ENCODE assay signal across 1 cellular context in the genomic region with DNA sequence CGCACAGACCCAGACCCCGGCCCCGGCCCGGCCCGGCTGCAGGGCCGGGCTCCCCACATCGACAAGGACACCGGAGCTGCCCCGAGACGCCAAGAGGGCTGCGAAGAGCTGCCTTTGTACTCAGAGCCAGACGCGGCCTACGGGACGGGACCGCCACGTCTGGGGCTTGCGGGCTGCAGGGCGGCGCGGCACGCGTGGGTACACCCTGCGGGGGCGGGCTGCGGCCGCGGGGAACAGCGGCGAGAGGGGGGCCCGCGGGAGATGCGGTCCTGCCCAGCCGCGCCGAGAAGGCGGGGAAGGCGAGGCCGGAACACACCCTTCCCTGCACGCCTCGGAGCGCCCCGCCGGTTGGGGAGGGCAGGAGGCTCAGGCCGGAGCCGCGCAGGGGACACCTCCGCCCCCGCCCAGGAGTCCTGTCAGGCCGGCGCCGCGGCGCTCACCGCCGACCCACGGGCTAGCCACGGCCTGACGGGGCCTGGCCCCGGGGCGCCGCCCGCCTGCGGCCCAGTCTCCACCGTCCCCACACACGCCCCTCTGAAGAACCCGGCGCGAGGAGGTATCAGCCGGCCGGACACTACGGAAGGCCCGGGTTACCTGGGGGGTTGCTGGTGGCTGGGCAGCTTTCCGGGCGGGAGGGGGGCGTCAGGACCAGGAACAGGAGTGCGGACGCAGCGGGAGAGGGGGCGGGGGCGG.
TF ChIP-seq lines count a peak whose summit lies in the region.

No MANE protein-coding gene starts in this region.

TF ChIP-seq in GM12878, 131 proteins besides CTCF, POLR2A, EP300 and RAD21 (continued from another document):
- no peak for TF ChIP-seq HDAC2 (IDR thresholded peaks at IDR 0.05)
- 0 out of 2 replicates have a peak, but pooled peaks have one; percentile 32 for TF ChIP-seq ZNF207 (IDR thresholded peaks at IDR 0.05; ENCODE audit: borderline replicate concordance)
- no peak for TF ChIP-seq SREBF1 (IDR thresholded peaks at IDR 0.05; ENCODE audit: low read length)
- TF ChIP-seq SPI1 (IDR thresholded peaks at IDR 0.05; ENCODE audit: borderline replicate concordance, insufficient read depth, low read depth, low read length), result no peak
- TF ChIP-seq, protein P1, sequence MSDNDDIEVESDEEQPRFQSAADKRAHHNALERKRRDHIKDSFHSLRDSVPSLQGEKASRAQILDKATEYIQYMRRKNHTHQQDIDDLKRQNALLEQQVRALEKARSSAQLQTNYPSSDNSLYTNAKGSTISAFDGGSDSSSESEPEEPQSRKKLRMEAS (IDR thresholded peaks at IDR 0.05; ENCODE audit: low read depth, low read length), result no peak
- peak; percentile 73 for TF ChIP-seq DPF2 (IDR thresholded peaks at IDR 0.05)
- TF ChIP-seq BACH1 (IDR thresholded peaks at IDR 0.05; ENCODE audit: borderline replicate concordance), result peak; percentile 74
- peak; percentile 70 for TF ChIP-seq GATAD2B (conservative IDR thresholded peaks at IDR 0.05; ENCODE audit: low read depth)
- peak; percentile 68 for TF ChIP-seq SIN3A (IDR thresholded peaks at IDR 0.05; ENCODE audit: low read depth, low read length)
- TF ChIP-seq, protein P2, sequence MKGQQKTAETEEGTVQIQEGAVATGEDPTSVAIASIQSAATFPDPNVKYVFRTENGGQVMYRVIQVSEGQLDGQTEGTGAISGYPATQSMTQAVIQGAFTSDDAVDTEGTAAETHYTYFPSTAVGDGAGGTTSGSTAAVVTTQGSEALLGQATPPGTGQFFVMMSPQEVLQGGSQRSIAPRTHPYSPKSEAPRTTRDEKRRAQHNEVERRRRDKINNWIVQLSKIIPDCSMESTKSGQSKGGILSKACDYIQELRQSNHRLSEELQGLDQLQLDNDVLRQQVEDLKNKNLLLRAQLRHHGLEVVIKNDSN (IDR thresholded peaks at IDR 0.05; ENCODE audit: borderline replicate concordance, extremely low read length, insufficient read depth, low read depth, low read length), result no peak
- TF ChIP-seq NFXL1 (IDR thresholded peaks at IDR 0.05; ENCODE audit: borderline replicate concordance), result no peak
- peak; percentile 98 for TF ChIP-seq LARP7 (IDR thresholded peaks at IDR 0.05)
- TF ChIP-seq SMC3 (IDR thresholded peaks at IDR 0.05; ENCODE audit: borderline replicate concordance, low read length), result no peak
- no peak for TF ChIP-seq BMI1 (IDR thresholded peaks at IDR 0.05; ENCODE audit: borderline replicate concordance)
- TF ChIP-seq SMARCA5 (IDR thresholded peaks at IDR 0.05), result 0 out of 2 replicates have a peak, but pooled peaks have one; percentile 83
- no peak for TF ChIP-seq CBX5 (IDR thresholded peaks at IDR 0.05; ENCODE audit: low read depth)
- TF ChIP-seq, protein P3, sequence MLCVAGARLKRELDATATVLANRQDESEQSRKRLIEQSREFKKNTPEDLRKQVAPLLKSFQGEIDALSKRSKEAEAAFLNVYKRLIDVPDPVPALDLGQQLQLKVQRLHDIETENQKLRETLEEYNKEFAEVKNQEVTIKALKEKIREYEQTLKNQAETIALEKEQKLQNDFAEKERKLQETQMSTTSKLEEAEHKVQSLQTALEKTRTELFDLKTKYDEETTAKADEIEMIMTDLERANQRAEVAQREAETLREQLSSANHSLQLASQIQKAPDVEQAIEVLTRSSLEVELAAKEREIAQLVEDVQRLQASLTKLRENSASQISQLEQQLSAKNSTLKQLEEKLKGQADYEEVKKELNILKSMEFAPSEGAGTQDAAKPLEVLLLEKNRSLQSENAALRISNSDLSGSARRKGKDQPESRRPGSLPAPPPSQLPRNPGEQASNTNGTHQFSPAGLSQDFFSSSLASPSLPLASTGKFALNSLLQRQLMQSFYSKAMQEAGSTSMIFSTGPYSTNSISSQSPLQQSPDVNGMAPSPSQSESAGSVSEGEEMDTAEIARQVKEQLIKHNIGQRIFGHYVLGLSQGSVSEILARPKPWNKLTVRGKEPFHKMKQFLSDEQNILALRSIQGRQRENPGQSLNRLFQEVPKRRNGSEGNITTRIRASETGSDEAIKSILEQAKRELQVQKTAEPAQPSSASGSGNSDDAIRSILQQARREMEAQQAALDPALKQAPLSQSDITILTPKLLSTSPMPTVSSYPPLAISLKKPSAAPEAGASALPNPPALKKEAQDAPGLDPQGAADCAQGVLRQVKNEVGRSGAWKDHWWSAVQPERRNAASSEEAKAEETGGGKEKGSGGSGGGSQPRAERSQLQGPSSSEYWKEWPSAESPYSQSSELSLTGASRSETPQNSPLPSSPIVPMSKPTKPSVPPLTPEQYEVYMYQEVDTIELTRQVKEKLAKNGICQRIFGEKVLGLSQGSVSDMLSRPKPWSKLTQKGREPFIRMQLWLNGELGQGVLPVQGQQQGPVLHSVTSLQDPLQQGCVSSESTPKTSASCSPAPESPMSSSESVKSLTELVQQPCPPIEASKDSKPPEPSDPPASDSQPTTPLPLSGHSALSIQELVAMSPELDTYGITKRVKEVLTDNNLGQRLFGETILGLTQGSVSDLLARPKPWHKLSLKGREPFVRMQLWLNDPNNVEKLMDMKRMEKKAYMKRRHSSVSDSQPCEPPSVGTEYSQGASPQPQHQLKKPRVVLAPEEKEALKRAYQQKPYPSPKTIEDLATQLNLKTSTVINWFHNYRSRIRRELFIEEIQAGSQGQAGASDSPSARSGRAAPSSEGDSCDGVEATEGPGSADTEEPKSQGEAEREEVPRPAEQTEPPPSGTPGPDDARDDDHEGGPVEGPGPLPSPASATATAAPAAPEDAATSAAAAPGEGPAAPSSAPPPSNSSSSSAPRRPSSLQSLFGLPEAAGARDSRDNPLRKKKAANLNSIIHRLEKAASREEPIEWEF (IDR thresholded peaks at IDR 0.05; ENCODE audit: insufficient replicate concordance, low read depth, low read length), result no peak
- peak; percentile 58; the same call in 1 of the 2 replicates for TF ChIP-seq MXI1 (IDR thresholded peaks at IDR 0.05; ENCODE audit: low read depth, low read length)
- no peak for TF ChIP-seq RB1 (IDR thresholded peaks at IDR 0.05; ENCODE audit: borderline replicate concordance)
